In the genomic region with DNA sequence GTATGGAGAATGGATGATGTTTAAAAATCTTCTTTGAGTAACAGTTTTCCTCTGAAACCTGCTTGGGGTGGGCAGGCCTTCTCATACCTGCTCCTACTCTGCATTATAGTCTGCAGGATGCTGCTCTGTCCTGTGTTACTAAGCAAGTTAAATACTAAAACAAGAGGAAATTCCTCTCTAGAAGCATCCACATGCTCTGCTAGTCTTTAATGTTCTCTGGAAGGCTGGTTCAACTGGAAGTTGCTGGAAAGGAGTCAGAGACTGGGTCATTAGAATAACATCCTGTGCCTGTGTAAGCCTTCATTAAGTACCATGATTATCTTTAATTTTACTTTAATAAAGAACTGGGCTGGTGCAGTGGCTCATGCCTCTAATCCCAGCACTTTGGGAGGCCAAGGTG, we compare ENCODE assay signal across 13 cellular contexts. TPM values are rescaled to one million over a fixed set of nuclear protein-coding genes. Genes with fewer than 3 reads are reported as not detected.
A peak's percentile ranks its signal among the peaks of the same experiment; 100 is the strongest.
DNase-seq lines count a peak whose midpoint lies in the region; ATAC-seq and TF ChIP-seq lines count a peak whose summit lies in the region.
"Had no signal": no experiment of that assay in that cellular context is flagged by ENCODE, and none has a peak within 500 bp of the region (broad histone marks: within the 10 kb centered on the region; RNA-seq: fewer than 3 reads in every experiment).

No MANE protein-coding gene starts in this region.

- peak overlapping the region in 1 of 3 donors; percentile 50 for H3K4me3 Mint-ChIP-seq in T-cell

- no peak for TF ChIP-seq POLR2A in heart left ventricle (IDR thresholded peaks at IDR 0.05)
- no peak for TF ChIP-seq POLR2A in esophagus muscularis mucosa (IDR thresholded peaks at IDR 0.05; ENCODE audit: low read depth)

- POLR2A ChIA-PET in T-cell (lab: Charles Lee) = no interaction called here

- H3K27me3 Mint-ChIP-seq in T-cell = no peaks in the 10 kb centered on the region

- ATAC-seq in heart left ventricle (peak in 3 of 4 donors; percentile 14 to 65 (median 48)), T-cell (replicated peaks in 1 of 4) (peak in 3 of 4 experiments; percentile 30 to 37 (median 35)), GM19328 (IDR thresholded peaks at IDR 0.05; ENCODE audit: unreplicated experiment) (no peak)
- ATAC-seq: K562 had no signal

- H3K36me3 Mint-ChIP-seq in T-cell = no peaks in the 10 kb centered on the region

- no peaks in the 10 kb centered on the region for H3K4me1 ChIP-seq in heart left ventricle
- H3K4me1 ChIP-seq in right atrium auricular region = no peaks in the 10 kb centered on the region
- H3K4me1 ChIP-seq in esophagus muscularis mucosa = no peaks in the 10 kb centered on the region

- H3K4me3 ChIP-seq in heart left ventricle = no peak overlapping the region
- no peak overlapping the region for H3K4me3 ChIP-seq in right atrium auricular region
- no peak overlapping the region for H3K4me3 ChIP-seq in esophagus muscularis mucosa
- H3K4me3 ChIP-seq: K562 had no signal

- H3K4me1 Mint-ChIP-seq in T-cell = peaks cover 66 to 81% (median 66%) of the 10 kb centered on the region in 3 donors

- DNase-seq in heart left ventricle (no peak), right atrium auricular region (ENCODE audit: low spot score) (no peak), T-cell (no peak), esophagus muscularis mucosa (ENCODE audit: extremely low spot score) (peak; percentile 12), NCI-H82 (lab: John Stamatoyannopoulos, UW) (no peak)
- DNase-seq in activated effector memory CD4-positive, alpha-beta T cell treated with Interleukin-2 at 50 U/mL for 16 hours = no peak
- DNase-seq: NCI-H1417 treated with DMSO at 0.1 percent for 48 hours, NCI-H1930, NCI-H446 had no signal

- TF ChIP-seq CTCF in heart left ventricle (IDR thresholded peaks at IDR 0.05) = no peak
- TF ChIP-seq CTCF in right atrium auricular region (IDR thresholded peaks at IDR 0.05) = no peak
- no peak for TF ChIP-seq CTCF in esophagus muscularis mucosa (IDR thresholded peaks at IDR 0.05)

- H3K27ac ChIP-seq in heart left ventricle = no peak overlapping the region
- H3K27ac ChIP-seq in right atrium auricular region = no peak overlapping the region
- H3K27ac ChIP-seq in esophagus muscularis mucosa (replicated peaks in 1 of 4) = no peak overlapping the region
- H3K27ac ChIP-seq: C4-2B had no signal

- TF ChIP-seq EP300 in esophagus muscularis mucosa (IDR thresholded peaks at IDR 0.05) = no peak

- H3K27ac Mint-ChIP-seq in T-cell = peak overlapping the region; percentile 71 to 77

- CTCF ChIA-PET in T-cell (lab: Charles Lee) = interaction anchor here in 1 of 2 donors (1.1 kb wide), 1 partner anchor 69 kb away, joined by 3 read pairs; no protein-coding TSS in a partner anchor

- peaks cover 0 to 5% (median 0%) of the 10 kb centered on the region in 9 donors for H3K27me3 ChIP-seq in heart left ventricle
- H3K27me3 ChIP-seq in right atrium auricular region = no peaks in the 10 kb centered on the region
- peaks cover 0 to 8% (median 0%) of the 10 kb centered on the region in 4 donors for H3K27me3 ChIP-seq in esophagus muscularis mucosa

- H3K9me3 Mint-ChIP-seq in T-cell = peaks cover 0 to 7% (median 0%) of the 10 kb centered on the region in 3 donors

- intact Hi-C loops in heart left ventricle (cut with DNase I) (loop anchor here in 1 of 10 donors (10.0 kb wide), 1 partner anchor 71 kb away; no protein-coding TSS in a partner anchor), esophagus muscularis mucosa (cut with DNase I) (no loop called here)

- H3K36me3 ChIP-seq in heart left ventricle (no peaks in the 10 kb centered on the region), right atrium auricular region (no peaks in the 10 kb centered on the region), esophagus muscularis mucosa (no peaks in the 10 kb centered on the region)

- H3K9me3 ChIP-seq in heart left ventricle (no peaks in the 10 kb centered on the region), right atrium auricular region (no peaks in the 10 kb centered on the region), esophagus muscularis mucosa (no peaks in the 10 kb centered on the region)

RNA-seq across cellular contexts. Expression of a gene that starts 5.8 kb away (rescaled TPM):
- total RNA-seq in heart left ventricle = 1 to 10 TPM; 1.1 to 9.7 (median 5.3) TPM
- polyA plus RNA-seq in heart left ventricle = 1 to 10 TPM; 2.2 to 2.3 TPM
- total RNA-seq in right atrium auricular region = 10 to 100 TPM; 13.7 to 16.7 TPM
- total RNA-seq in T-cell = 1 to 10 TPM; 1.3 to 3.4 (median 1.9) TPM
- 10 to 100 TPM in 1 of 4 donors, 1 to 10 TPM in 3; 2.9 to 28.0 (median 7.5) TPM for total RNA-seq in esophagus muscularis mucosa
- total RNA-seq: H1, K562 had no signal
- polyA plus RNA-seq: H1, K562 had no signal

RNA-seq across cellular contexts. Expression of a gene that starts 37.8 kb away (rescaled TPM):
- total RNA-seq in heart left ventricle = 10 to 100 TPM in 6 of 9 donors, 1 to 10 TPM in 2, under 1 TPM in 1; 0.93 to 43.3 (median 18.0) TPM
- 10 to 100 TPM in 1 of 2 donors, 1 to 10 TPM in 1; 2.3 to 36.9 TPM for polyA plus RNA-seq in heart left ventricle
- total RNA-seq in right atrium auricular region = 10 to 100 TPM in 1 of 2 donors, 1 to 10 TPM in 1; 4.9 to 55.5 TPM
- 1 to 10 TPM; 4.2 to 9.7 (median 8.5) TPM for total RNA-seq in T-cell
- total RNA-seq in esophagus muscularis mucosa = 1 to 10 TPM in 1 of 4 donors, under 1 TPM in 2, not detected in 1; 0.13 to 1.2 (median 0.34) TPM
